ENCODE assay signal across 8 cellular contexts in the genomic region with DNA sequence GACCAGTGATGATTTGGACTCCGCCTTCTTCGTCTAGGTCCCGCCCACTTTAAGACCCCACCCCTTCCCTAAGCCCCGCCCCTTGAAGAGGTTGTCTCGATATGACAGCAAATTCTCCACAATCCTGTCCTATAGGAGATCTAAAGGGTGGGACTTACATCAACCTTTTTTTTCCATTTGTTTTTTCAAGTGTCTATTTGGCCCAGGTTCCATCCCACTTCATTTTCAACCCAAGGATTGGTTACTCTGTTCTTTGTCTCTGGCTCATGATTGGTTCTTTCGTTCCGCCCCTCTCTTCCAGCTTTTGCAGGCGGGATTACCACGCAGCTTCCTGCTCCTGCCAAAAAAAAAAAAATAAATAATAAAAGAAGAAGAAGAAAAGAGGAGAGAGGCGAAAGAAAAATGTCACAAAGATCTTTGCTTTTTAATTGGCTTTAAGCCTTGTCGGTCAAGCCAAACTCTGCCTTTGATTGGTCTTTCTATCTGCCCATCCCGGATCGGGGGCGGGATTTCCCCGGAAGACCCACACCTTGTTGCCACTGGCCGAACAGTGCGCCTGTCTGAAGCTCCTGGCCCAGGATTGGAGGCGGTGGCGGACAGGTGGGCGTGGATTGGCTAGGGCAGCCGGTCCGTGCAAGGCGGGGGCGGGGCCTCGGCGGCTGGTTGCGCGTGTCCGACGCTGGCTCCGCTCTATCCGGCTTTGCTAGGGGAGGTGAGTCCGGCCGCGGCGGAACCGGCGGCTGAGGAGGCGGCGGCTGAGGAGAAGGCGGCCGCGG. TPM values are rescaled to one million over a fixed set of nuclear protein-coding genes. Genes with fewer than 3 reads are reported as not detected.
DNase-seq lines count a peak whose midpoint lies in the region; ATAC-seq and TF ChIP-seq lines count a peak whose summit lies in the region.

No MANE protein-coding gene starts in this region.

- H3K27me3 ChIP-seq in GM06990 (replicated peaks; ENCODE audit: control insufficient read depth, insufficient read depth, low read length), result no peaks in the 10 kb centered on the region

- TF ChIP-seq CTCF in GM06990 (IDR thresholded peaks at IDR 0.05; ENCODE audit: insufficient read depth, low read length, poor library complexity, severe bottlenecking) (no peak), NB4 (IDR thresholded peaks at IDR 0.05; ENCODE audit: low read depth, low read length) (no peak)

- DNase-seq in GM06990 (ENCODE audit: extremely low read depth, insufficient read length) (peak; percentile 99), NB4 (ENCODE audit: low read depth) (peak; percentile 100), SK-N-DZ (ENCODE audit: low spot score) (peak; percentile 100), germinal center (ENCODE audit: low spot score) (peak; percentile 100), non-pigmented ciliary epithelial cell (ENCODE audit: low read depth) (peak; percentile 99), superior temporal gyrus (ENCODE audit: extremely low spot score) (peak; percentile 100)
- peak; percentile 99 for DNase-seq in activated naive CD4-positive, alpha-beta T cell treated with anti-CD3 and anti-CD28 coated beads, Interleukin-2, amount 50 U/mL, for 16 hours

- H3K4me3 ChIP-seq in GM06990 (replicated peaks; ENCODE audit: low read depth, low read length) (peak overlapping the region; percentile 86), NB4 (ENCODE audit: low read depth, low read length) (peak overlapping the region; percentile 72)

- ATAC-seq in HG02571 (IDR thresholded peaks at IDR 0.05; ENCODE audit: unreplicated experiment), result peak; percentile 95

- H3K36me3 ChIP-seq in GM06990 (ENCODE audit: control insufficient read depth, insufficient read depth, low read length), result no peaks in the 10 kb centered on the region

- peak; percentile 59 for TF ChIP-seq POLR2A in NB4 (IDR thresholded peaks at IDR 0.05; ENCODE audit: extremely low read depth, insufficient read length)

RNA-seq across cellular contexts. Expression of a gene that starts 1.2 kb away (rescaled TPM):
- 26.2 and 30.7 TPM in 2 replicates for polyA plus RNA-seq in SK-N-DZ (2014; cell fraction: cytosol; rRNA removed)
- 26.5 and 35.4 TPM in 2 replicates for polyA plus RNA-seq in SK-N-DZ (2014; cell fraction: nucleus; rRNA removed)

Comparison
In these comparisons a context has a peak if more than half of its experiments do, and no peak if none do; other contexts are left out.
1. Peak in every context shown above with its lines: DNase-seq, ATAC-seq and H3K4me3 ChIP-seq.